Comparison of ENCODE assay signal across 2 cellular contexts in the genomic region with DNA sequence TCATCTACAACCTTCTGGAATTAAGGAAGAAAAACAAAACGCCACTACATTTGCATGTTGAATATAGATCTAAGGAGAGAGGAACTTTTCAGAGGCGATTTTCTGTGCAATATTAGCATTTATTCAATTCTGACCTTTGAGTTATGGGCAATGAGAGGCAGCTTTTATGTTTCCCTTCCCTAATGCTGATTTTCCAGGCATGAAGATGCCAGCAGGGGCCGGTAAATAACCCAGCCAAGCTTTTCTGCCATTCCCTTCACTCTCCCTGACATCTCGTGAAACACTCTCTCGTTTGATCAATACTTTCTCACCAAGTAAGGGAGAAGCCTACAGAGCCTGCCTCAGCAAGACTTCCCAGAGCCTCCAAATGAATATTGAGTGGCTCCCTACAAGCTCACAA.
TF ChIP-seq lines count a peak whose summit lies in the region.

No MANE protein-coding gene starts in this region.

TF ChIP-seq in A549, 52 proteins besides CTCF, POLR2A, EP300 and RAD21 (continued from another document):
- TF ChIP-seq, protein P1, sequence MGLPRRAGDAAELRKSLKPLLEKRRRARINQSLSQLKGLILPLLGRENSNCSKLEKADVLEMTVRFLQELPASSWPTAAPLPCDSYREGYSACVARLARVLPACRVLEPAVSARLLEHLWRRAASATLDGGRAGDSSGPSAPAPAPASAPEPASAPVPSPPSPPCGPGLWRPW (IDR thresholded peaks at IDR 0.05), result no peak
TF ChIP-seq in A549: peak in this region for 0.

TF ChIP-seq in GM23338, 12 proteins besides CTCF, POLR2A, EP300 and RAD21 (continued from another document):
- TF ChIP-seq, protein P2, sequence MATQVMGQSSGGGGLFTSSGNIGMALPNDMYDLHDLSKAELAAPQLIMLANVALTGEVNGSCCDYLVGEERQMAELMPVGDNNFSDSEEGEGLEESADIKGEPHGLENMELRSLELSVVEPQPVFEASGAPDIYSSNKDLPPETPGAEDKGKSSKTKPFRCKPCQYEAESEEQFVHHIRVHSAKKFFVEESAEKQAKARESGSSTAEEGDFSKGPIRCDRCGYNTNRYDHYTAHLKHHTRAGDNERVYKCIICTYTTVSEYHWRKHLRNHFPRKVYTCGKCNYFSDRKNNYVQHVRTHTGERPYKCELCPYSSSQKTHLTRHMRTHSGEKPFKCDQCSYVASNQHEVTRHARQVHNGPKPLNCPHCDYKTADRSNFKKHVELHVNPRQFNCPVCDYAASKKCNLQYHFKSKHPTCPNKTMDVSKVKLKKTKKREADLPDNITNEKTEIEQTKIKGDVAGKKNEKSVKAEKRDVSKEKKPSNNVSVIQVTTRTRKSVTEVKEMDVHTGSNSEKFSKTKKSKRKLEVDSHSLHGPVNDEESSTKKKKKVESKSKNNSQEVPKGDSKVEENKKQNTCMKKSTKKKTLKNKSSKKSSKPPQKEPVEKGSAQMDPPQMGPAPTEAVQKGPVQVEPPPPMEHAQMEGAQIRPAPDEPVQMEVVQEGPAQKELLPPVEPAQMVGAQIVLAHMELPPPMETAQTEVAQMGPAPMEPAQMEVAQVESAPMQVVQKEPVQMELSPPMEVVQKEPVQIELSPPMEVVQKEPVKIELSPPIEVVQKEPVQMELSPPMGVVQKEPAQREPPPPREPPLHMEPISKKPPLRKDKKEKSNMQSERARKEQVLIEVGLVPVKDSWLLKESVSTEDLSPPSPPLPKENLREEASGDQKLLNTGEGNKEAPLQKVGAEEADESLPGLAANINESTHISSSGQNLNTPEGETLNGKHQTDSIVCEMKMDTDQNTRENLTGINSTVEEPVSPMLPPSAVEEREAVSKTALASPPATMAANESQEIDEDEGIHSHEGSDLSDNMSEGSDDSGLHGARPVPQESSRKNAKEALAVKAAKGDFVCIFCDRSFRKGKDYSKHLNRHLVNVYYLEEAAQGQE (IDR thresholded peaks at IDR 0.05; ENCODE audit: unreplicated experiment), result no peak
- TF ChIP-seq JUNB (IDR thresholded peaks at IDR 0.05; ENCODE audit: unreplicated experiment) (no peak), ZNF331 (CRISPR knock-in tag; IDR thresholded peaks at IDR 0.05; ENCODE audit: low read depth) (no peak), ZNF114 (CRISPR knock-in tag; IDR thresholded peaks at IDR 0.05) (no peak), EZH2 (IDR thresholded peaks at IDR 0.05; ENCODE audit: low read depth, unreplicated experiment) (no peak), EZH2phosphoT487 (IDR thresholded peaks at IDR 0.05; ENCODE audit: unreplicated experiment) (no peak), CREB1 (CRISPR knock-in tag; IDR thresholded peaks at IDR 0.05; ENCODE audit: low read depth) (no peak), NANOG (IDR thresholded peaks at IDR 0.05; ENCODE audit: borderline replicate concordance) (no peak), POLR2AphosphoS5 (IDR thresholded peaks at IDR 0.05; ENCODE audit: low read depth) (no peak)
- TF ChIP-seq, protein P3, sequence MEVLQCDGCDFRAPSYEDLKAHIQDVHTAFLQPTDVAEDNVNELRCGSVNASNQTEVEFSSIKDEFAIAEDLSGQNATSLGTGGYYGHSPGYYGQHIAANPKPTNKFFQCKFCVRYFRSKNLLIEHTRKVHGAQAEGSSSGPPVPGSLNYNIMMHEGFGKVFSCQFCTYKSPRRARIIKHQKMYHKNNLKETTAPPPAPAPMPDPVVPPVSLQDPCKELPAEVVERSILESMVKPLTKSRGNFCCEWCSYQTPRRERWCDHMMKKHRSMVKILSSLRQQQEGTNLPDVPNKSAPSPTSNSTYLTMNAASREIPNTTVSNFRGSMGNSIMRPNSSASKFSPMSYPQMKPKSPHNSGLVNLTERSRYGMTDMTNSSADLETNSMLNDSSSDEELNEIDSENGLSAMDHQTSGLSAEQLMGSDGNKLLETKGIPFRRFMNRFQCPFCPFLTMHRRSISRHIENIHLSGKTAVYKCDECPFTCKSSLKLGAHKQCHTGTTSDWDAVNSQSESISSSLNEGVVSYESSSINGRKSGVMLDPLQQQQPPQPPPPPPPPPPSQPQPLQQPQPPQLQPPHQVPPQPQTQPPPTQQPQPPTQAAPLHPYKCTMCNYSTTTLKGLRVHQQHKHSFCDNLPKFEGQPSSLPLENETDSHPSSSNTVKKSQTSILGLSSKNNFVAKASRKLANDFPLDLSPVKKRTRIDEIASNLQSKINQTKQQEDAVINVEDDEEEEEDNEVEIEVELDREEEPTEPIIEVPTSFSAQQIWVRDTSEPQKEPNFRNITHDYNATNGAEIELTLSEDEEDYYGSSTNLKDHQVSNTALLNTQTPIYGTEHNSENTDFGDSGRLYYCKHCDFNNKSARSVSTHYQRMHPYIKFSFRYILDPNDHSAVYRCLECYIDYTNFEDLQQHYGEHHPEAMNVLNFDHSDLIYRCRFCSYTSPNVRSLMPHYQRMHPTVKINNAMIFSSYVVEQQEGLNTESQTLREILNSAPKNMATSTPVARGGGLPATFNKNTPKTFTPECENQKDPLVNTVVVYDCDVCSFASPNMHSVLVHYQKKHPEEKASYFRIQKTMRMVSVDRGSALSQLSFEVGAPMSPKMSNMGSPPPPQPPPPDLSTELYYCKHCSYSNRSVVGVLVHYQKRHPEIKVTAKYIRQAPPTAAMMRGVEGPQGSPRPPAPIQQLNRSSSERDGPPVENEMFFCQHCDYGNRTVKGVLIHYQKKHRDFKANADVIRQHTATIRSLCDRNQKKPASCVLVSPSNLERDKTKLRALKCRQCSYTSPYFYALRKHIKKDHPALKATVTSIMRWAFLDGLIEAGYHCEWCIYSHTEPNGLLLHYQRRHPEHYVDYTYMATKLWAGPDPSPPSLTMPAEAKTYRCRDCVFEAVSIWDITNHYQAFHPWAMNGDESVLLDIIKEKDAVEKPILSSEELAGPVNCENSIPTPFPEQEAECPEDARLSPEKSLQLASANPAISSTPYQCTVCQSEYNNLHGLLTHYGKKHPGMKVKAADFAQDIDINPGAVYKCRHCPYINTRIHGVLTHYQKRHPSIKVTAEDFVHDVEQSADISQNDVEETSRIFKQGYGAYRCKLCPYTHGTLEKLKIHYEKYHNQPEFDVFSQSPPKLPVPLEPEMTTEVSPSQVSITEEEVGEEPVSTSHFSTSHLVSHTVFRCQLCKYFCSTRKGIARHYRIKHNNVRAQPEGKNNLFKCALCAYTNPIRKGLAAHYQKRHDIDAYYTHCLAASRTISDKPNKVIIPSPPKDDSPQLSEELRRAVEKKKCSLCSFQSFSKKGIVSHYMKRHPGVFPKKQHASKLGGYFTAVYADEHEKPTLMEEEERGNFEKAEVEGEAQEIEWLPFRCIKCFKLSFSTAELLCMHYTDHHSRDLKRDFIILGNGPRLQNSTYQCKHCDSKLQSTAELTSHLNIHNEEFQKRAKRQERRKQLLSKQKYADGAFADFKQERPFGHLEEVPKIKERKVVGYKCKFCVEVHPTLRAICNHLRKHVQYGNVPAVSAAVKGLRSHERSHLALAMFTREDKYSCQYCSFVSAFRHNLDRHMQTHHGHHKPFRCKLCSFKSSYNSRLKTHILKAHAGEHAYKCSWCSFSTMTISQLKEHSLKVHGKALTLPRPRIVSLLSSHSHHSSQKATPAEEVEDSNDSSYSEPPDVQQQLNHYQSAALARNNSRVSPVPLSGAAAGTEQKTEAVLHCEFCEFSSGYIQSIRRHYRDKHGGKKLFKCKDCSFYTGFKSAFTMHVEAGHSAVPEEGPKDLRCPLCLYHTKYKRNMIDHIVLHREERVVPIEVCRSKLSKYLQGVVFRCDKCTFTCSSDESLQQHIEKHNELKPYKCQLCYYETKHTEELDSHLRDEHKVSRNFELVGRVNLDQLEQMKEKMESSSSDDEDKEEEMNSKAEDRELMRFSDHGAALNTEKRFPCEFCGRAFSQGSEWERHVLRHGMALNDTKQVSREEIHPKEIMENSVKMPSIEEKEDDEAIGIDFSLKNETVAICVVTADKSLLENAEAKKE (CRISPR knock-in tag; IDR thresholded peaks at IDR 0.05), result no peak
- TF ChIP-seq, protein P4, sequence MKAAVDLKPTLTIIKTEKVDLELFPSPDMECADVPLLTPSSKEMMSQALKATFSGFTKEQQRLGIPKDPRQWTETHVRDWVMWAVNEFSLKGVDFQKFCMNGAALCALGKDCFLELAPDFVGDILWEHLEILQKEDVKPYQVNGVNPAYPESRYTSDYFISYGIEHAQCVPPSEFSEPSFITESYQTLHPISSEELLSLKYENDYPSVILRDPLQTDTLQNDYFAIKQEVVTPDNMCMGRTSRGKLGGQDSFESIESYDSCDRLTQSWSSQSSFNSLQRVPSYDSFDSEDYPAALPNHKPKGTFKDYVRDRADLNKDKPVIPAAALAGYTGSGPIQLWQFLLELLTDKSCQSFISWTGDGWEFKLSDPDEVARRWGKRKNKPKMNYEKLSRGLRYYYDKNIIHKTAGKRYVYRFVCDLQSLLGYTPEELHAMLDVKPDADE (IDR thresholded peaks at IDR 0.05), result no peak
